In the genomic region with DNA sequence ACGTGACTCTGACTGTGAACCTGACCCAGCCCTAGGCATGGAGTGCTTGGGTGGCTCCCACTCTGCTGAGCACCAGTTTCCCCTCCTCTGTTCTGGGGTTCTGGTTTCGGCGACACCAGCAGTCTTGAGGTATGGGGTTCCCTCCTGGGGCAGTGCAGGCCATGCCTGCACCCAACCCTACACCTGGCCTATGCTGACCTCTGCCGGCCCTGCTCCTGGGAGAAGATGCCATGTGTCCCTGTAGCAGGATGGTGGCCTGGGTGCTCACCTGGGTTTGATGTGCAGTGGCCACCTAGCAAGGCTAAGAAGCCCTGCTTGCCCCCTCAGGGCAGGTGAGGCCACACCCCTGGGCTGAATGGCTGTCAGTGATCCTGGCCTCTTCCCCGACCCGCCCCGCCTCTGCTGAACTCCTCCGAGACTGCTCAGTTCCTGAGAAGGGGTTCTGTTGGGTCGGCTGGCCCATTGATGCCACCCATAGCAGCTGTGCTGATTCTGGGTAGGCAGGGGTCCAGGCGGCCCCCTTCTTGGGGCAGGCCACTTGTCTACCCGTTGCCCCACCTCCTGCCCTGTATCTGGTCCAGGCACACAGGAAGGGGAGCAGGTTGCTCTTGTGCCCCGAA, we compare ENCODE assay signal across 13 cellular contexts. TPM values are rescaled to one million over a fixed set of nuclear protein-coding genes. Genes with fewer than 3 reads are reported as not detected.
A peak's percentile ranks its signal among the peaks of the same experiment; 100 is the strongest.
DNase-seq lines count a peak whose midpoint lies in the region; ATAC-seq and TF ChIP-seq lines count a peak whose summit lies in the region.
"Had no signal": no experiment of that assay in that cellular context is flagged by ENCODE, and none has a peak within 500 bp of the region (broad histone marks: within the 10 kb centered on the region; RNA-seq: fewer than 3 reads in every experiment).

No MANE protein-coding gene starts in this region.

- H3K79me2 ChIP-seq in DND-41 (ENCODE audit: insufficient read depth, low read length) = peaks cover 56% of the 10 kb centered on the region

- in situ Hi-C loops in G401 (cut with HindIII; ENCODE audit: low sequenced_read_pairs) = no loop called here

- H3K9me3 ChIP-seq in BLaER1 treated with 17β-estradiol and CSF1 and Interleukin-3, amounts not matched to agents 10 nM and 100 nM (replicated peaks in 1 of 11) = no peaks in the 10 kb centered on the region
- H3K9me3 ChIP-seq in DND-41 (ENCODE audit: insufficient read depth, low read length, severe bottlenecking) = no peaks in the 10 kb centered on the region

- peak overlapping the region; percentile 44 to 100 (median 99); a peak in 18 of 22 replicates for H3K4me2 ChIP-seq in BLaER1 treated with 17β-estradiol and CSF1 and Interleukin-3, amounts not matched to agents 10 nM and 100 nM
- peak overlapping the region; percentile 92 for H3K4me2 ChIP-seq in DND-41 (ENCODE audit: insufficient read depth, low read length)

- no peak overlapping the region for H3K27ac Mint-ChIP-seq in activated naive CD8-positive, alpha-beta T cell treated with anti-CD3 and anti-CD28 coated beads, Interleukin-2, amount 50 U/mL, for 24 hours
- no peak overlapping the region for H3K27ac Mint-ChIP-seq in natural killer cell treated with Interleukin-12 subunit alpha and Interleukin-12 subunit beta and Interleukin-15 and Interleukin-18, amount 100 ng/mL, for 72 hours

- peaks cover 67 to 84% (median 82%) of the 10 kb centered on the region in 10 experiments for H3K4me1 ChIP-seq in BLaER1 treated with 17β-estradiol and CSF1 and Interleukin-3, amounts not matched to agents 10 nM and 100 nM
- H3K4me1 ChIP-seq in DND-41 (ENCODE audit: insufficient read depth, low read length) = peaks cover 34% of the 10 kb centered on the region

- H2AFZ ChIP-seq in DND-41 (ENCODE audit: low read depth, low read length) = no peak overlapping the region

- peaks cover 60 to 91% (median 85%) of the 10 kb centered on the region in 11 experiments for H4K20me1 ChIP-seq in BLaER1 treated with 17β-estradiol and CSF1 and Interleukin-3, amounts not matched to agents 10 nM and 100 nM
- H4K20me1 ChIP-seq in DND-41 (ENCODE audit: insufficient read depth, low read length) = peaks cover 73% of the 10 kb centered on the region

- H3K36me3 ChIP-seq in BLaER1 treated with 17β-estradiol and CSF1 and Interleukin-3, amounts not matched to agents 10 nM and 100 nM = peaks cover 0 to 8% (median under 1%) of the 10 kb centered on the region in 11 experiments; a peak in 6 of 22 replicates
- no peaks in the 10 kb centered on the region; the same call in 1 of the 2 replicates for H3K36me3 ChIP-seq in DND-41 (ENCODE audit: insufficient read depth, low read length)

- no peak overlapping the region for H3K4me3 ChIP-seq in BLaER1 treated with 17β-estradiol and CSF1 and Interleukin-3, amounts not matched to agents 10 nM and 100 nM
- H3K4me3 ChIP-seq in DND-41 (ENCODE audit: low read depth in 1 of 2, low read length in 2 of 2) = peak overlapping the region in 1 of 2 experiments; percentile 27; a peak in 2 of 4 replicates

- H3K27me3 ChIP-seq in BLaER1 treated with 17β-estradiol and CSF1 and Interleukin-3, amounts not matched to agents 10 nM and 100 nM = no peaks in the 10 kb centered on the region
- no peaks in the 10 kb centered on the region for H3K27me3 ChIP-seq in DND-41 (ENCODE audit: insufficient read depth, low read length, poor library complexity)

- no peak for TF ChIP-seq CTCF in DND-41 (IDR thresholded peaks at IDR 0.05; ENCODE audit: borderline replicate concordance, extremely low read depth, low read length, poor library complexity, severe bottlenecking)

- peak overlapping the region; percentile 74 for H3K4me3 Mint-ChIP-seq in activated naive CD8-positive, alpha-beta T cell treated with anti-CD3 and anti-CD28 coated beads, Interleukin-2, amount 50 U/mL, for 24 hours
- H3K4me3 Mint-ChIP-seq in natural killer cell treated with Interleukin-12 subunit alpha and Interleukin-12 subunit beta and Interleukin-15 and Interleukin-18, amount 100 ng/mL, for 72 hours = peak overlapping the region; percentile 39

- H3K9me3 Mint-ChIP-seq in activated naive CD8-positive, alpha-beta T cell treated with anti-CD3 and anti-CD28 coated beads, Interleukin-2, amount 50 U/mL, for 24 hours = no peaks in the 10 kb centered on the region
- H3K9me3 Mint-ChIP-seq in natural killer cell treated with Interleukin-12 subunit alpha and Interleukin-12 subunit beta and Interleukin-15 and Interleukin-18, amount 100 ng/mL, for 72 hours = no peaks in the 10 kb centered on the region

- H3K36me3 Mint-ChIP-seq in activated naive CD8-positive, alpha-beta T cell treated with anti-CD3 and anti-CD28 coated beads, Interleukin-2, amount 50 U/mL, for 24 hours (ENCODE audit: low read depth) = peaks cover 4% of the 10 kb centered on the region
- no peaks in the 10 kb centered on the region for H3K36me3 Mint-ChIP-seq in natural killer cell treated with Interleukin-12 subunit alpha and Interleukin-12 subunit beta and Interleukin-15 and Interleukin-18, amount 100 ng/mL, for 72 hours

- no peak overlapping the region for H3K27ac ChIP-seq in BLaER1 treated with 17β-estradiol and CSF1 and Interleukin-3, amounts not matched to agents 10 nM and 100 nM
- no peak overlapping the region for H3K27ac ChIP-seq in DND-41 (ENCODE audit: low read length)

- DNase-seq in DND-41 (no peak), DMS53 treated with DMSO at 0.1 percent for 48 hours (lab: John Stamatoyannopoulos, UW; ENCODE audit: unreplicated experiment) (no peak), G401 (ENCODE audit: low spot score) (no peak)
- DNase-seq in activated naive CD8-positive, alpha-beta T cell treated with anti-CD3 and anti-CD28 coated beads, Interleukin-2, amount 50 U/mL, for 24 hours = no peak
- DNase-seq in natural killer cell treated with Interleukin-12 subunit alpha and Interleukin-12 subunit beta and Interleukin-15 and Interleukin-18, amount 100 ng/mL, for 72 hours (ENCODE audit: low spot score) = no peak
- DNase-seq: GDM1, midbrain, NCI-H1048, NCI-H2171 had no signal

- H3K9ac ChIP-seq in BLaER1 treated with 17β-estradiol and CSF1 and Interleukin-3, amounts not matched to agents 10 nM and 100 nM = peak overlapping the region in 9 of 11 experiments; percentile 2 to 84 (median 38); a peak in 6 of 22 replicates
- H3K9ac ChIP-seq in DND-41 (ENCODE audit: low read depth, low read length) = no peak overlapping the region

- no peaks in the 10 kb centered on the region for H3K27me3 Mint-ChIP-seq in activated naive CD8-positive, alpha-beta T cell treated with anti-CD3 and anti-CD28 coated beads, Interleukin-2, amount 50 U/mL, for 24 hours
- H3K27me3 Mint-ChIP-seq in natural killer cell treated with Interleukin-12 subunit alpha and Interleukin-12 subunit beta and Interleukin-15 and Interleukin-18, amount 100 ng/mL, for 72 hours = no peaks in the 10 kb centered on the region

- no peak for ATAC-seq in DND-41 (ENCODE audit: insufficient read depth, low read depth)
- ATAC-seq in activated naive CD8-positive, alpha-beta T cell treated with anti-CD3 and anti-CD28 coated beads, Interleukin-2, amount 50 U/mL, for 24 hours = no peak
- ATAC-seq in natural killer cell treated with Interleukin-12 subunit alpha and Interleukin-12 subunit beta and Interleukin-15 and Interleukin-18, amount 100 ng/mL, for 72 hours = no peak
- ATAC-seq in HG02642 (IDR thresholded peaks at IDR 0.05; ENCODE audit: poor library complexity, unreplicated experiment) = no peak
- ATAC-seq in HG02678 (IDR thresholded peaks at IDR 0.05; ENCODE audit: unreplicated experiment) = no peak

- peaks cover 37% of the 10 kb centered on the region for H3K4me1 Mint-ChIP-seq in activated naive CD8-positive, alpha-beta T cell treated with anti-CD3 and anti-CD28 coated beads, Interleukin-2, amount 50 U/mL, for 24 hours
- H3K4me1 Mint-ChIP-seq in natural killer cell treated with Interleukin-12 subunit alpha and Interleukin-12 subunit beta and Interleukin-15 and Interleukin-18, amount 100 ng/mL, for 72 hours (ENCODE audit: low read depth in 2 of 2) = peaks cover 0 to 20% of the 10 kb centered on the region in 2 donors

RNA-seq across cellular contexts. Expression of gene ZDHHC8, which starts 2.4 kb away (rescaled TPM):
- total RNA-seq in natural killer cell treated with Interleukin-12 subunit alpha and Interleukin-12 subunit beta and Interleukin-15 and Interleukin-18, amount 100 ng/mL, for 72 hours = 100 to 1,000 TPM in 1 of 2 donors, 10 to 100 TPM in 1; 53.9 to 124 TPM
- total RNA-seq in G401 (2014; rRNA removed; shearing (Covaris generic)) = 5.1 and 7.8 TPM in 2 replicates

RNA-seq across cellular contexts. Expression of gene CCDC188, which starts 16.8 kb away (rescaled TPM):
- total RNA-seq in natural killer cell treated with Interleukin-12 subunit alpha and Interleukin-12 subunit beta and Interleukin-15 and Interleukin-18, amount 100 ng/mL, for 72 hours = under 1 TPM in 1 of 2 donors, not detected in 1; 0.36 TPM
- total RNA-seq in G401 (2014; rRNA removed; shearing (Covaris generic)) = not detected in 2 replicates
- total RNA-seq: bronchial epithelial cell had no signal

RNA-seq across cellular contexts. Expression of gene TRMT2A, which starts 17.0 kb away (rescaled TPM):
- total RNA-seq in natural killer cell treated with Interleukin-12 subunit alpha and Interleukin-12 subunit beta and Interleukin-15 and Interleukin-18, amount 100 ng/mL, for 72 hours = 100 to 1,000 TPM; 107 to 166 TPM
- 22.4 and 55.8 TPM in 2 replicates for total RNA-seq in G401 (2014; rRNA removed; shearing (Covaris generic))

RNA-seq across cellular contexts. Expression of gene RANBP1, which starts 18.1 kb away (rescaled TPM):
- total RNA-seq in natural killer cell treated with Interleukin-12 subunit alpha and Interleukin-12 subunit beta and Interleukin-15 and Interleukin-18, amount 100 ng/mL, for 72 hours = 100 to 1,000 TPM; 236 to 499 TPM
- 883 and 1,003 TPM in 2 replicates for total RNA-seq in G401 (2014; rRNA removed; shearing (Covaris generic))

RNA-seq across cellular contexts. Expression of gene DGCR8, which starts 54.0 kb away (rescaled TPM):
- 10 to 100 TPM; 60.1 to 89.5 TPM for total RNA-seq in natural killer cell treated with Interleukin-12 subunit alpha and Interleukin-12 subunit beta and Interleukin-15 and Interleukin-18, amount 100 ng/mL, for 72 hours
- total RNA-seq in G401 (2014; rRNA removed; shearing (Covaris generic)) = 21.5 and 22.0 TPM in 2 replicates
